ENCODE assay signal across 26 cellular contexts in genomic region chr2:188403676-188404075, GRCh38.
DNase-seq lines count a peak whose midpoint lies in the region; ATAC-seq and TF ChIP-seq lines count a peak whose summit lies in the region.
"Had no signal": no experiment of that assay in that cellular context is flagged by ENCODE, and none has a peak within 500 bp of the region (broad histone marks: within the 10 kb centered on the region; RNA-seq: fewer than 3 reads in every experiment).

No MANE protein-coding gene starts in this region.

- H3K27ac Mint-ChIP-seq in osteocyte (ENCODE audit: unreplicated experiment) = peak overlapping the region; percentile 16
- H3K27ac Mint-ChIP-seq: CD4-positive, alpha-beta memory T cell; IgD-negative memory B cell had no signal

- peak overlapping the region; percentile 76 for H2BK120ac ChIP-seq in IMR-90 (ENCODE audit: low read depth, low read length)

- peaks cover 16% of the 10 kb centered on the region for H3K4me1 Mint-ChIP-seq in osteocyte (ENCODE audit: unreplicated experiment)
- H3K4me1 Mint-ChIP-seq: CD4-positive, alpha-beta memory T cell; IgD-negative memory B cell had no signal

- H3K9me3 ChIP-seq in IMR-90 (ENCODE audit: control insufficient read depth, insufficient read depth, low read length) (peaks cover 4% of the 10 kb centered on the region), hepatocyte (ENCODE audit: low read depth) (peaks cover 23% of the 10 kb centered on the region)

- TF ChIP-seq POLR2A in IMR-90 (IDR thresholded peaks at IDR 0.05; ENCODE audit: low read depth, low read length) = no peak

- CTCF ChIA-PET in IMR-90 (lab: Yijun Ruan, JAX) = no interaction called here

- H3K4me2 ChIP-seq in IMR-90 (ENCODE audit: low read depth, low read length) (peak overlapping the region; percentile 97), hepatocyte (no peak overlapping the region)
- H3K4me2 ChIP-seq: KMS-11 had no signal

- H3K4me1 ChIP-seq in IMR-90 (ENCODE audit: control insufficient read depth, insufficient read depth, low read length) (peaks cover 12% of the 10 kb centered on the region), hepatocyte (ENCODE audit: insufficient read depth) (no peaks in the 10 kb centered on the region)

- H2AK9ac ChIP-seq in IMR-90 (replicated peaks; ENCODE audit: low read depth, low read length, poor library complexity) = no peak overlapping the region

- no peak for TF ChIP-seq RAD21 in IMR-90 (IDR thresholded peaks at IDR 0.05; ENCODE audit: low read length)

- H3K27me3 ChIP-seq in IMR-90 (ENCODE audit: control insufficient read depth, insufficient read depth, low read length) (no peaks in the 10 kb centered on the region), hepatocyte (no peaks in the 10 kb centered on the region)
- H3K27me3 ChIP-seq: SJSA1 had no signal

- H3K14ac ChIP-seq in IMR-90 (replicated peaks; ENCODE audit: low read depth, low read length) = peak overlapping the region; percentile 8; the same call in 1 of the 2 replicates

- peak; percentile 72 for ATAC-seq in IMR-90 (ENCODE audit: low read depth)
- ATAC-seq: PC-3, Right ventricle myocardium inferior had no signal

- peak overlapping the region; percentile 83 for H2BK20ac ChIP-seq in IMR-90 (ENCODE audit: low read depth, low read length)

- TF ChIP-seq CTCF in IMR-90 (conservative IDR thresholded peaks at IDR 0.05; ENCODE audit: low read depth, low read length) = no peak
- no peak for TF ChIP-seq CTCF in osteocyte (IDR thresholded peaks at IDR 0.05)
- TF ChIP-seq CTCF in hepatocyte (IDR thresholded peaks at IDR 0.05; ENCODE audit: poor library complexity) = no peak

- H4K8ac ChIP-seq in IMR-90 (ENCODE audit: low read depth in 2 of 2, low read length in 2 of 2) = peak overlapping the region in 1 of 2 experiments; percentile 47; a peak in 1 of 4 replicates

- H2BK15ac ChIP-seq in IMR-90 (ENCODE audit: low read depth, low read length) = 0 out of 3 replicates have a peak overlapping the region, but pooled peaks have one; percentile 36

- H3K79me2 ChIP-seq in hepatocyte = peaks cover 14% of the 10 kb centered on the region

- H4K5ac ChIP-seq in IMR-90 (ENCODE audit: low read depth, low read length) = peak overlapping the region; percentile 92; the same call in 1 of the 2 replicates

- H3K36me3 Mint-ChIP-seq in osteocyte (ENCODE audit: unreplicated experiment) = peaks cover 11% of the 10 kb centered on the region
- H3K36me3 Mint-ChIP-seq: CD4-positive, alpha-beta memory T cell; IgD-negative memory B cell had no signal

- peaks cover 16% of the 10 kb centered on the region for H3K9me3 Mint-ChIP-seq in osteocyte (ENCODE audit: unreplicated experiment)

- H4K91ac ChIP-seq in IMR-90 (ENCODE audit: insufficient read depth, low read depth, low read length) = peak overlapping the region; percentile 80; the same call in 1 of the 2 replicates

- H2AK5ac ChIP-seq in IMR-90 (ENCODE audit: low read depth, low read length) = peak overlapping the region; percentile 37; the same call in 1 of the 2 replicates

- peak overlapping the region; percentile 90 for H2BK5ac ChIP-seq in IMR-90 (ENCODE audit: low read depth, low read length, poor library complexity, severe bottlenecking)

- intact Hi-C loops in IMR-90 (cut with micrococcal nuclease) = no loop called here

- no peak overlapping the region for H3K9ac ChIP-seq in IMR-90 (ENCODE audit: low read depth, low read length)
- H3K9ac ChIP-seq: KMS-11 had no signal

- H3K4me3 Mint-ChIP-seq in osteocyte (ENCODE audit: unreplicated experiment) = no peak overlapping the region
- H3K4me3 Mint-ChIP-seq: CD4-positive, alpha-beta memory T cell; IgD-negative memory B cell had no signal

- peak overlapping the region; percentile 55 for H3K23ac ChIP-seq in IMR-90 (ENCODE audit: low read depth, low read length)

- H3K18ac ChIP-seq in IMR-90 (ENCODE audit: low read depth, low read length) = peak overlapping the region; percentile 95; the same call in 1 of the 2 replicates

- DNase-seq in IMR-90 (peak; percentile 66), astrocyte of the hippocampus (ENCODE audit: low read depth, low spot score) (peak; percentile 16), hepatic stellate cell (ENCODE audit: low spot score) (peak; percentile 9), osteocyte (ENCODE audit: extremely low spot score, unreplicated experiment) (no peak), NCI-H1436 (lab: John Stamatoyannopoulos, UW) (no peak), hepatocyte (ENCODE audit: low spot score) (no peak), NCI-H1105 treated with DMSO at 0.1 percent for 48 hours (lab: John Stamatoyannopoulos, UW) (no peak), GOT3 (lab: John Stamatoyannopoulos, UW) (no peak)
- DNase-seq: C1 segment of cervical spinal cord; CD4-positive, alpha-beta memory T cell; COR-L47; DMS53; HCEC 1CT; NCI-H1092 treated with DMSO at 0.1 percent for 48 hours; NCI-H146; NCI-H1930; NCI-H2107; NCI-H446; NCI-H524 treated with DMSO at 0.1 percent for 48 hours; NCI-H82; NK-92 treated with Interleukin-12 subunit alpha and Interleukin-12 subunit beta, amount 100 ng/mL, for 24 hours; PC-3 had no signal

- POLR2A ChIA-PET in IMR-90 (lab: Charles Lee; ENCODE audit: unreplicated experiment) = no interaction called here

- H3K4me3 ChIP-seq in IMR-90 (ENCODE audit: insufficient read depth, low read depth, low read length) (no peak overlapping the region), hepatocyte (no peak overlapping the region)
- H3K4me3 ChIP-seq: SJSA1 had no signal

- H3K27ac ChIP-seq in IMR-90 (ENCODE audit: insufficient read depth, low read length) = peak overlapping the region; percentile 80; the same call in 1 of the 2 replicates
- no peak overlapping the region for H3K27ac ChIP-seq in hepatocyte
- H3K27ac ChIP-seq: KMS-11, SJSA1 had no signal

- H3K27me3 Mint-ChIP-seq in osteocyte (ENCODE audit: unreplicated experiment) = no peaks in the 10 kb centered on the region
- H3K27me3 Mint-ChIP-seq: CD4-positive, alpha-beta memory T cell; IgD-negative memory B cell had no signal

- peak overlapping the region; percentile 56 for H3K56ac ChIP-seq in IMR-90 (ENCODE audit: extremely low read depth, insufficient read depth, low read length)

- in situ Hi-C loops in IMR-90 (cut with MboI; ENCODE audit: low sequenced_read_pairs) = no loop called here

- BruUV-seq in IMR-90 (replicated peaks; lab: Mats Ljungman, UMichigan) = no TSS peak

- H3K4ac ChIP-seq in IMR-90 (ENCODE audit: low read depth, low read length) = peak overlapping the region; percentile 77

- H4K20me1 ChIP-seq in IMR-90 (ENCODE audit: insufficient read depth, low read length) = no peaks in the 10 kb centered on the region; the same call in 1 of the 2 replicates
- no peaks in the 10 kb centered on the region for H4K20me1 ChIP-seq in hepatocyte (ENCODE audit: insufficient read depth, poor library complexity, severe bottlenecking)

- H3K9me1 ChIP-seq in IMR-90 (ENCODE audit: insufficient read depth, low read length) = peaks cover 7% of the 10 kb centered on the region; the same call in 1 of the 2 replicates

- H3K9me2 ChIP-seq in hepatocyte (replicated peaks; ENCODE audit: insufficient read depth) = no peaks in the 10 kb centered on the region

- H2AFZ ChIP-seq in IMR-90 (replicated peaks; ENCODE audit: low read length, poor library complexity) (no peak overlapping the region), hepatocyte (no peak overlapping the region)

- H3K79me1 ChIP-seq in IMR-90 (ENCODE audit: low read depth in 1 of 2, low read length in 2 of 2) = peaks cover 4 to 32% of the 10 kb centered on the region in 2 experiments; a peak in 3 of 4 replicates

- no peaks in the 10 kb centered on the region for H3K36me3 ChIP-seq in IMR-90 (ENCODE audit: control insufficient read depth, insufficient read depth, low read length)
- H3K36me3 ChIP-seq in hepatocyte (replicated peaks; ENCODE audit: insufficient read depth, low read depth) = no peaks in the 10 kb centered on the region

- dilution Hi-C loops in IMR-90 (cut with HindIII; ENCODE audit: low sequenced_read_pairs, unreplicated experiment) = no loop called here

TF ChIP-seq in IMR-90, 13 proteins besides CTCF, POLR2A, EP300 and RAD21:
- peak; percentile 16; the same call in 1 of the 2 replicates for TF ChIP-seq CEBPB (IDR thresholded peaks at IDR 0.05; ENCODE audit: low read depth, low read length)
- TF ChIP-seq RFX5 (IDR thresholded peaks at IDR 0.05; ENCODE audit: low read depth, low read length) = no peak
TF ChIP-seq in IMR-90: peak in this region for 1.

Comparison
In these comparisons a context has a peak if more than half of its experiments do, and no peak if none do; other contexts are left out.
1. DNase-seq: peak in IMR-90 (single experiment), astrocyte of the hippocampus (single experiment) and hepatic stellate cell (single experiment); none in osteocyte (single experiment), NCI-H1436 (single experiment), hepatocyte (single experiment), NCI-H1105 treated with DMSO at 0.1 percent for 48 hours (single experiment) and GOT3 (single experiment).